8 cellular contexts compared by ENCODE assay signal in genomic region chr3:184727357-184728060, GRCh38. TPM values are rescaled to one million over a fixed set of nuclear protein-coding genes. Genes with fewer than 3 reads are reported as not detected.
DNase-seq lines count a peak whose midpoint lies in the region; ATAC-seq and TF ChIP-seq lines count a peak whose summit lies in the region.

No MANE protein-coding gene starts in this region.

- intact Hi-C loops in aorta (cut with DNase I): loop anchor here in 1 of 2 donors (1.0 to 5.0 kb wide), 2 partner anchors 50 to 166 kb away; partner anchors contain the start of gene EPHB3

- WGBS in aorta, 2 donors: 57 to 60% methylated on average over 11 of the region's 11 CpGs

- H3K9me3 Mint-ChIP-seq in natural killer cell treated with Interleukin-12 subunit alpha and Interleukin-12 subunit beta and Interleukin-15 and Interleukin-18, amount 100 ng/mL, for 72 hours: no peaks in the 10 kb centered on the region

- H2AFZ ChIP-seq in fibroblast of lung (ENCODE audit: low read length): no peak overlapping the region

- H3K9ac ChIP-seq in fibroblast of lung (ENCODE audit: insufficient read depth, low read length): no peak overlapping the region

- no peaks in the 10 kb centered on the region for H3K36me3 Mint-ChIP-seq in natural killer cell treated with Interleukin-12 subunit alpha and Interleukin-12 subunit beta and Interleukin-15 and Interleukin-18, amount 100 ng/mL, for 72 hours

- ATAC-seq in natural killer cell treated with Interleukin-12 subunit alpha and Interleukin-12 subunit beta and Interleukin-15 and Interleukin-18, amount 100 ng/mL, for 72 hours: peak; percentile 66 to 69
- ATAC-seq in aorta (ENCODE audit: low FRiP score) (peak; percentile 87), HG02840 (IDR thresholded peaks at IDR 0.05; ENCODE audit: low FRiP score, unreplicated experiment) (no peak)

- no peak overlapping the region for H3K4me2 ChIP-seq in fibroblast of lung (ENCODE audit: extremely low read depth, insufficient read depth, low read length)

- H4K20me1 ChIP-seq in fibroblast of lung (ENCODE audit: control insufficient read depth, extremely low read depth, insufficient read depth, low read length): no peaks in the 10 kb centered on the region

- no peak overlapping the region for H3K27ac Mint-ChIP-seq in natural killer cell treated with Interleukin-12 subunit alpha and Interleukin-12 subunit beta and Interleukin-15 and Interleukin-18, amount 100 ng/mL, for 72 hours

- H3K4me3 Mint-ChIP-seq in natural killer cell treated with Interleukin-12 subunit alpha and Interleukin-12 subunit beta and Interleukin-15 and Interleukin-18, amount 100 ng/mL, for 72 hours: no peak overlapping the region

- no peak overlapping the region for H3K4me3 ChIP-seq in HFF-Myc (replicated peaks; ENCODE audit: low read depth, low read length)
- H3K4me3 ChIP-seq in fibroblast of lung (replicated peaks in 1 of 4; ENCODE audit: control extremely low read depth in 1 of 4, insufficient read depth in 1 of 4, low read depth in 3 of 4, low read length in 4 of 4): no peak overlapping the region
- no peak overlapping the region for H3K4me3 ChIP-seq in aorta (ENCODE audit: low read length in 2 of 2)

- no peaks in the 10 kb centered on the region for H3K79me2 ChIP-seq in fibroblast of lung (ENCODE audit: control insufficient read depth, insufficient read depth, low read length)

- H3K9me3 ChIP-seq in fibroblast of lung (ENCODE audit: control insufficient read depth, insufficient read depth, low read depth, low read length) (no peaks in the 10 kb centered on the region), aorta (ENCODE audit: control insufficient read depth, low read length) (no peaks in the 10 kb centered on the region)

- H3K27me3 ChIP-seq in fibroblast of lung (ENCODE audit: control insufficient read depth, insufficient read depth, low read length): peaks cover 7% of the 10 kb centered on the region
- H3K27me3 ChIP-seq in aorta (ENCODE audit: control insufficient read depth in 1 of 2, insufficient read depth in 2 of 2, low read length in 1 of 2): no peaks in the 10 kb centered on the region

- H3K4me1 ChIP-seq in fibroblast of lung (ENCODE audit: control insufficient read depth, extremely low read depth, insufficient read depth, low read length) (no peaks in the 10 kb centered on the region), aorta (ENCODE audit: control insufficient read depth in 1 of 2, insufficient read depth in 2 of 2, low read length in 2 of 2) (no peaks in the 10 kb centered on the region)

- peaks cover 0 to 3% of the 10 kb centered on the region in 2 donors for H3K4me1 Mint-ChIP-seq in natural killer cell treated with Interleukin-12 subunit alpha and Interleukin-12 subunit beta and Interleukin-15 and Interleukin-18, amount 100 ng/mL, for 72 hours (ENCODE audit: low read depth in 2 of 2)

- H3K27ac ChIP-seq in fibroblast of lung (ENCODE audit: insufficient read depth, low read length) (no peak overlapping the region), aorta (ENCODE audit: low read depth in 1 of 2, low read length in 2 of 2) (no peak overlapping the region)

- TF ChIP-seq CTCF in HFF-Myc (IDR thresholded peaks at IDR 0.05; ENCODE audit: low read depth, low read length, missing control alignments) (peak; percentile 81), fibroblast of lung (conservative IDR thresholded peaks at IDR 0.05 in 1 of 2, IDR thresholded peaks at IDR 0.05 in 1 of 2; ENCODE audit: low read depth in 1 of 2, low read length in 2 of 2) (peak; percentile 68 to 86)

- H3K36me3 ChIP-seq in fibroblast of lung (ENCODE audit: control insufficient read depth, insufficient read depth, low read length) (no peaks in the 10 kb centered on the region), aorta (ENCODE audit: control insufficient read depth in 1 of 2, insufficient read depth in 2 of 2, low read length in 1 of 2) (no peaks in the 10 kb centered on the region)

- H3K27me3 Mint-ChIP-seq in natural killer cell treated with Interleukin-12 subunit alpha and Interleukin-12 subunit beta and Interleukin-15 and Interleukin-18, amount 100 ng/mL, for 72 hours: peaks cover 10 to 17% of the 10 kb centered on the region in 2 donors

- DNase-seq in COLO668 (lab: John Stamatoyannopoulos, UW; ENCODE audit: unreplicated experiment) (peak; percentile 22), HFF-Myc (ENCODE audit: extremely low read depth, low read depth) (peak; percentile 50), NCI-H774 (lab: John Stamatoyannopoulos, UW) (peak; percentile 73), activated T-cell treated with anti-CD3 and anti-CD28 coated beads for 1 hour (ENCODE audit: low read depth) (peak; percentile 9), fibroblast of lung (ENCODE audit: low read depth in 2 of 2) (peak; percentile 69 to 71), aorta (peak in 1 of 2 donors; percentile 60)
- DNase-seq in natural killer cell treated with Interleukin-12 subunit alpha and Interleukin-12 subunit beta and Interleukin-15 and Interleukin-18, amount 100 ng/mL, for 72 hours (ENCODE audit: low spot score): no peak

RNA-seq across cellular contexts. Expression of gene MAGEF1, which starts 15.6 kb away (rescaled TPM):
- total RNA-seq in fibroblast of lung: 16.7 and 21.5 TPM in 2 replicates
- 21.0 and 22.6 TPM in 2 replicates for polyA plus RNA-seq in fibroblast of lung
- polyA plus RNA-seq in fibroblast of lung (2012): 26.2 and 26.7 TPM in 2 replicates
- polyA minus RNA-seq in fibroblast of lung (ENCODE audit: low replicate concordance): 2.4 and 2.7 TPM in 2 replicates
- 1 to 10 TPM; 7.4 to 7.8 TPM for total RNA-seq in natural killer cell treated with Interleukin-12 subunit alpha and Interleukin-12 subunit beta and Interleukin-15 and Interleukin-18, amount 100 ng/mL, for 72 hours
- 10 to 100 TPM; 22.9 to 23.4 TPM for total RNA-seq in aorta
- 10 to 100 TPM; 17.9 to 34.2 TPM for polyA plus RNA-seq in aorta
